ENCODE assay signal across 8 cellular contexts in the genomic region with DNA sequence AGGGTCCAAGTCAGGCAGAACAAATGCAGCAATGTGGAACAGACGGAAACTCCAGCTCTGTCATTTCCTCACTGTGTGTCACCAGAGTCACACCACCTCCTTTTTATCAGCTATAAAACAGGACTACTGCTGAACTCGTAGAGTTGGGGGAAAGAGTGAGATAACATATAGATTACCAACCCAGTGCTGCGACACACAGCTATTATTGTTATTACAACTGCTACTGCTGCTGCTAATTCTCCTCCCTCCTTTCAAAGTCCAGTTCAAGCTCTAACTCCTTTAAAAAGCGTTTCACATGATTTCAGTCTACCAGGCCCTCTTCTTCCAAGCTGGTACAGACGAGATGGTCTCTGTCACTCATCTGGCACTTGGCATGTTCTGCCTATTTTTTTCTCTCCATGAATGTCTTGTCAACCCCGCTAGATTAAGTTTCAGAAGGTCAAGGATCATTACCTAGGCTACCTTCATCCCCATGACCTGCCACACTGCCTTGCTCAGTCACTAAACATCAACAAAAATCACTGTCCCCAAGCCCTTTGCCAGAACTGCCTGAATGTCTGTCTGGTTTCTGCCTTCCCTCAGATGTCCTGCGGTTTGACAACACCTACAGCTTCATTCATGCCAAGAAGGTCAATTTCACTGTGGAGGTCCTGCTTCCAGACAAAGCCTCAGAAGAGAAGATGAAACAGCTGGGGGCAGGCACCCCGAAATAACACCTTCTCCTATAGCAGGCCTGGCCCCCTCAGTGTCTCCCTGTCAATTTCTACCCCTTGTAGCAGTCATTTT. TPM values are rescaled to one million over a fixed set of nuclear protein-coding genes. Genes with fewer than 3 reads are reported as not detected.
DNase-seq lines count a peak whose midpoint lies in the region; ATAC-seq lines count a peak whose summit lies in the region.
"Had no signal": no experiment of that assay in that cellular context is flagged by ENCODE, and none has a peak within 500 bp of the region (broad histone marks: within the 10 kb centered on the region; RNA-seq: fewer than 3 reads in every experiment).

No MANE protein-coding gene starts in this region.

- no peaks in the 10 kb centered on the region for H3K27me3 ChIP-seq in iPS-20b (ENCODE audit: insufficient read depth, low read length)

- CTCF ChIA-PET in activated CD4-positive, alpha-beta memory T cell treated with anti-CD3 and anti-CD28 coated beads, Interleukin-2, amount 10 ng/mL, durations not matched to agents 7 days and 5 days (lab: Charles Lee) = interaction anchor here (0.6 to 6.9 kb wide), 7 partner anchors 10 to 133 kb away, joined by 3 to 100 read pairs (median 10); a partner anchor contains a TSS

- peaks cover 33% of the 10 kb centered on the region for H3K36me3 Mint-ChIP-seq in activated CD4-positive, alpha-beta memory T cell treated with anti-CD3 and anti-CD28 coated beads, Interleukin-2, amount 10 ng/mL, durations not matched to agents 7 days and 5 days (ENCODE audit: low read depth)
- peaks cover 17 to 20% of the 10 kb centered on the region in 2 donors for H3K36me3 Mint-ChIP-seq in stimulated activated naive B cell treated with anti-CD40 and anti-IgM and Interleukin-4, amounts not matched to agents 10 μg/mL and 1 μg/mL and 100 μg/mL, for 72 hours

- peaks cover 46% of the 10 kb centered on the region for H3K4me1 Mint-ChIP-seq in activated CD4-positive, alpha-beta memory T cell treated with anti-CD3 and anti-CD28 coated beads, Interleukin-2, amount 10 ng/mL, durations not matched to agents 7 days and 5 days
- peaks cover 32 to 56% of the 10 kb centered on the region in 2 donors for H3K4me1 Mint-ChIP-seq in stimulated activated naive B cell treated with anti-CD40 and anti-IgM and Interleukin-4, amounts not matched to agents 10 μg/mL and 1 μg/mL and 100 μg/mL, for 72 hours

- no peaks in the 10 kb centered on the region for H3K9me3 Mint-ChIP-seq in activated CD4-positive, alpha-beta memory T cell treated with anti-CD3 and anti-CD28 coated beads, Interleukin-2, amount 10 ng/mL, durations not matched to agents 7 days and 5 days
- H3K9me3 Mint-ChIP-seq in stimulated activated naive B cell treated with anti-CD40 and anti-IgM and Interleukin-4, amounts not matched to agents 10 μg/mL and 1 μg/mL and 100 μg/mL, for 72 hours = no peaks in the 10 kb centered on the region

- no peaks in the 10 kb centered on the region for H3K9me3 ChIP-seq in iPS-20b (ENCODE audit: insufficient read depth, low read depth, low read length)

- peaks cover 32% of the 10 kb centered on the region for H3K36me3 ChIP-seq in iPS-20b (ENCODE audit: insufficient read depth, low read depth, low read length)

- no peaks in the 10 kb centered on the region for H3K27me3 Mint-ChIP-seq in activated CD4-positive, alpha-beta memory T cell treated with anti-CD3 and anti-CD28 coated beads, Interleukin-2, amount 10 ng/mL, durations not matched to agents 7 days and 5 days
- no peaks in the 10 kb centered on the region for H3K27me3 Mint-ChIP-seq in stimulated activated naive B cell treated with anti-CD40 and anti-IgM and Interleukin-4, amounts not matched to agents 10 μg/mL and 1 μg/mL and 100 μg/mL, for 72 hours

- H3K4me1 ChIP-seq in iPS-20b (ENCODE audit: insufficient read depth, low read length) = peaks cover 10% of the 10 kb centered on the region; the same call in 1 of the 2 replicates

- peak overlapping the region; percentile 78; the same call in 1 of the 2 replicates for H3K4me3 ChIP-seq in iPS-20b (ENCODE audit: low read length)

- POLR2A ChIA-PET in activated CD4-positive, alpha-beta memory T cell treated with anti-CD3 and anti-CD28 coated beads, Interleukin-2, amount 10 ng/mL, durations not matched to agents 7 days and 5 days (lab: Charles Lee) = interaction anchor here (0.6 to 8.0 kb wide), 10 partner anchors 10 to 170 kb away, joined by 3 to 115 read pairs (median 16); a partner anchor contains a TSS

- peak overlapping the region; percentile 80; the same call in 1 of the 2 replicates for H3K9ac ChIP-seq in iPS-20b (ENCODE audit: low read depth, low read length)

- ATAC-seq in stimulated activated naive B cell treated with anti-CD40 and anti-IgM and Interleukin-4, amounts not matched to agents 10 μg/mL and 1 μg/mL and 100 μg/mL, for 72 hours (replicated peaks) = no peak
- ATAC-seq in HG02870 (IDR thresholded peaks at IDR 0.05; ENCODE audit: unreplicated experiment) = no peak
- no peak for ATAC-seq in GM21723 (IDR thresholded peaks at IDR 0.05; ENCODE audit: unreplicated experiment)

- H3K27ac Mint-ChIP-seq in activated CD4-positive, alpha-beta memory T cell treated with anti-CD3 and anti-CD28 coated beads, Interleukin-2, amount 10 ng/mL, durations not matched to agents 7 days and 5 days = peak overlapping the region; percentile 94
- peak overlapping the region; percentile 63 for H3K27ac Mint-ChIP-seq in stimulated activated naive B cell treated with anti-CD40 and anti-IgM and Interleukin-4, amounts not matched to agents 10 μg/mL and 1 μg/mL and 100 μg/mL, for 72 hours

- DNase-seq in HUDEP-2 (lab: John Stamatoyannopoulos, UW; ENCODE audit: unreplicated experiment in 76 of 76) (peak in 58 of 76 experiments; percentile 17 to 87 (median 64)), NCI-H2227 (lab: John Stamatoyannopoulos, UW; ENCODE audit: unreplicated experiment) (no peak)
- DNase-seq in activated CD4-positive, alpha-beta memory T cell treated with anti-CD3 and anti-CD28 coated beads, Interleukin-2, amount 10 ng/mL, durations not matched to agents 7 days and 5 days = no peak
- no peak for DNase-seq in stimulated activated naive B cell treated with anti-CD40 and anti-IgM and Interleukin-4, amounts not matched to agents 10 μg/mL and 1 μg/mL and 100 μg/mL, for 72 hours

- H3K27ac ChIP-seq in iPS-20b (ENCODE audit: low read length) = peak overlapping the region; percentile 30

- peak overlapping the region; percentile 94 for H3K4me3 Mint-ChIP-seq in activated CD4-positive, alpha-beta memory T cell treated with anti-CD3 and anti-CD28 coated beads, Interleukin-2, amount 10 ng/mL, durations not matched to agents 7 days and 5 days
- peak overlapping the region; percentile 88 to 97 for H3K4me3 Mint-ChIP-seq in stimulated activated naive B cell treated with anti-CD40 and anti-IgM and Interleukin-4, amounts not matched to agents 10 μg/mL and 1 μg/mL and 100 μg/mL, for 72 hours

RNA-seq across cellular contexts. Expression of a gene that starts 3.7 kb away (rescaled TPM):
- total RNA-seq in activated CD4-positive, alpha-beta memory T cell treated with anti-CD3 and anti-CD28 coated beads, Interleukin-2, amount 10 ng/mL, durations not matched to agents 7 days and 5 days = 10 to 100 TPM; 49.5 to 52.1 TPM

RNA-seq across cellular contexts. Expression of a gene that starts 25.1 kb away (rescaled TPM):
- total RNA-seq in activated CD4-positive, alpha-beta memory T cell treated with anti-CD3 and anti-CD28 coated beads, Interleukin-2, amount 10 ng/mL, durations not matched to agents 7 days and 5 days = 1 to 10 TPM; 5.6 to 7.4 TPM

RNA-seq across cellular contexts. Expression of a gene that starts 34.7 kb away (rescaled TPM):
- 10 to 100 TPM; 12.2 to 13.3 TPM for total RNA-seq in activated CD4-positive, alpha-beta memory T cell treated with anti-CD3 and anti-CD28 coated beads, Interleukin-2, amount 10 ng/mL, durations not matched to agents 7 days and 5 days

RNA-seq across cellular contexts. Expression of a gene that starts 49.9 kb away (rescaled TPM):
- total RNA-seq in activated CD4-positive, alpha-beta memory T cell treated with anti-CD3 and anti-CD28 coated beads, Interleukin-2, amount 10 ng/mL, durations not matched to agents 7 days and 5 days = under 1 TPM in 1 of 2 experiments, not detected in 1; 0.25 TPM
- total RNA-seq: myocyte had no signal

Comparison
In these comparisons a context has a peak if more than half of its experiments do, and no peak if none do; other contexts are left out.
1. DNase-seq: peak in HUDEP-2 (58 of 76); none in activated CD4-positive, alpha-beta memory T cell treated with anti-CD3 and anti-CD28 coated beads, Interleukin-2, amount 10 ng/mL, durations not matched to agents 7 days and 5 days (single experiment), stimulated activated naive B cell treated with anti-CD40 and anti-IgM and Interleukin-4, amounts not matched to agents 10 μg/mL and 1 μg/mL and 100 μg/mL, for 72 hours (single experiment) and NCI-H2227 (single experiment).